Comparison of ENCODE assay signal across 1 cellular context in the genomic region with DNA sequence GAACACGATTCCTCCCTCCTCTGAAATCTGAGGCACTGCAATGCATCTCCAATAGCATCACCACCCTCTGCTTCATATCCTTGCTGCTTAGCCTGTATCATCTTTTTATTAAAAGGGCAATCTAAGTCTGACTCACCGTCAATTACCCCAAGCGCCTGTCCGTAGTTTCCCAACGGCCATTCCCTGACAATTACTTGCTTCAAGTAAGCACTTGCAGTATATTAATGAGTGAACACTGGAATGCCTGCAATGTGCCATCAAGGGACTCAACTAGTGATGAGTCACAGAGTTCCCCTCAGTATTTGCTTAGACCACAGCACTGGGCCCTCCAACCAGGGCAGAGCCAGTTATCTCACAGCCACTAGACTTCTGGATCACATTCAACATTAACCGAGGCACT.
A peak's percentile ranks its signal among the peaks of the same experiment; 100 is the strongest.
TF ChIP-seq lines count a peak whose summit lies in the region.

No MANE protein-coding gene starts in this region.

TF ChIP-seq in IMR-90, 13 proteins besides CTCF, POLR2A, EP300 and RAD21 (continued from another document):
- peak; percentile 78 for TF ChIP-seq BHLHE40 (IDR thresholded peaks at IDR 0.05; ENCODE audit: low read depth, low read length)
- peak; percentile 95 for TF ChIP-seq FOS (IDR thresholded peaks at IDR 0.05; ENCODE audit: low read depth, low read length)
- TF ChIP-seq MXI1 (IDR thresholded peaks at IDR 0.05; ENCODE audit: borderline replicate concordance, low read depth, low read length) = no peak
- TF ChIP-seq, protein P1, sequence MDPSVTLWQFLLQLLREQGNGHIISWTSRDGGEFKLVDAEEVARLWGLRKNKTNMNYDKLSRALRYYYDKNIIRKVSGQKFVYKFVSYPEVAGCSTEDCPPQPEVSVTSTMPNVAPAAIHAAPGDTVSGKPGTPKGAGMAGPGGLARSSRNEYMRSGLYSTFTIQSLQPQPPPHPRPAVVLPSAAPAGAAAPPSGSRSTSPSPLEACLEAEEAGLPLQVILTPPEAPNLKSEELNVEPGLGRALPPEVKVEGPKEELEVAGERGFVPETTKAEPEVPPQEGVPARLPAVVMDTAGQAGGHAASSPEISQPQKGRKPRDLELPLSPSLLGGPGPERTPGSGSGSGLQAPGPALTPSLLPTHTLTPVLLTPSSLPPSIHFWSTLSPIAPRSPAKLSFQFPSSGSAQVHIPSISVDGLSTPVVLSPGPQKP (IDR thresholded peaks at IDR 0.05; ENCODE audit: borderline replicate concordance, low read depth, low read length) = no peak
- peak; percentile 89 for TF ChIP-seq RCOR1 (IDR thresholded peaks at IDR 0.05; ENCODE audit: insufficient replicate concordance, low read length)
- TF ChIP-seq, protein P2, sequence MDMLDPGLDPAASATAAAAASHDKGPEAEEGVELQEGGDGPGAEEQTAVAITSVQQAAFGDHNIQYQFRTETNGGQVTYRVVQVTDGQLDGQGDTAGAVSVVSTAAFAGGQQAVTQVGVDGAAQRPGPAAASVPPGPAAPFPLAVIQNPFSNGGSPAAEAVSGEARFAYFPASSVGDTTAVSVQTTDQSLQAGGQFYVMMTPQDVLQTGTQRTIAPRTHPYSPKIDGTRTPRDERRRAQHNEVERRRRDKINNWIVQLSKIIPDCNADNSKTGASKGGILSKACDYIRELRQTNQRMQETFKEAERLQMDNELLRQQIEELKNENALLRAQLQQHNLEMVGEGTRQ (IDR thresholded peaks at IDR 0.05; ENCODE audit: low read depth, low read length) = no peak
- peak; percentile 51 for TF ChIP-seq MAFK (IDR thresholded peaks at IDR 0.05; ENCODE audit: low read depth, low read length)
- no peak for TF ChIP-seq RFX5 (IDR thresholded peaks at IDR 0.05; ENCODE audit: low read depth, low read length)
- TF ChIP-seq CHD1 (IDR thresholded peaks at IDR 0.05; ENCODE audit: low read depth, low read length) = no peak
- no peak for TF ChIP-seq SMC3 (IDR thresholded peaks at IDR 0.05; ENCODE audit: low read depth, low read length)
- TF ChIP-seq MAZ (IDR thresholded peaks at IDR 0.05; ENCODE audit: borderline replicate concordance, low read depth, low read length) = no peak
